ENCODE assay signal across 23 cellular contexts in the genomic region with DNA sequence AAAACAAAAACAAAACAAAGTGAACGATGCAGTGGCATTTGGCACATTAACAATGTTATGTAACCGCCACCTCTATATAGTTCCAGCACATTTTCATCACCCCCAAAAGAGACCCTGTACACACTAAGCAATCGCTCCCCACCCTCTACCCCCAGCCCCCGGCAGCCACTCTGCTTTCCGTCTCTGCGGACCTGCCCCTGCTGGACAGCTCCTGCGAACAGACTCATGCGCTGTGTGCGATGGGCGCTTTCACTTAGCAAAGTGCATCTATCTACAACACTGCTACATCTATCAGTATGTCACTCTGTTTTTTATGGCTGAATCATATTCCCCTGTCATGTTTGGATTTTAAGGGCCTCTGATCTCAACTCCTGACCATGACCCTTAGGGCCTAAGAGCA. TPM values are rescaled to one million over a fixed set of nuclear protein-coding genes. Genes with fewer than 3 reads are reported as not detected.
"Had no signal": no experiment of that assay in that cellular context is flagged by ENCODE, and none has a peak within 500 bp of the region (broad histone marks: within the 10 kb centered on the region; RNA-seq: fewer than 3 reads in every experiment).

No MANE protein-coding gene starts in this region.

- H3K4me3 Mint-ChIP-seq: activated B cell treated with CpG ODN at 0.5 μM for 24 hours; activated CD4-positive, alpha-beta memory T cell treated with anti-CD3 and anti-CD28 coated beads, Interleukin-2, amount 10 ng/mL, durations not matched to agents 7 days and 5 days; activated T-cell treated with anti-CD3 and anti-CD28 coated beads, Interleukin-2, amount 50 U/mL, for 72 hours; T-cell had no signal

- H3K9me3 ChIP-seq: SJCRH30 had no signal

- ATAC-seq: activated naive CD4-positive, alpha-beta T cell treated with anti-CD3 and anti-CD28 coated beads, Interleukin-2, amount 50 U/mL, for 72 hours; activated T-cell treated with anti-CD3 and anti-CD28 coated beads, Interleukin-2, amount 50 U/mL, for 72 hours; T-cell had no signal

- H3K27me3 ChIP-seq: SJCRH30 had no signal

- DNase-seq: activated B cell treated with CpG ODN at 0.5 μM for 24 hours; activated CD4-positive, alpha-beta memory T cell treated with anti-CD3 and anti-CD28 coated beads, Interleukin-2, amount 10 ng/mL, durations not matched to agents 7 days and 5 days; activated CD4-positive, alpha-beta T cell treated with anti-CD3 and anti-CD28 coated beads for 1 hour; activated CD4-positive, alpha-beta T cell treated with anti-CD3 and anti-CD28 coated beads, Interleukin-2, amount 50 U/mL, for 1 hour; activated T-cell treated with anti-CD3 and anti-CD28 coated beads, Interleukin-2, amount 50 U/mL, for 72 hours; anterior cingulate cortex; cerebellar nuclear complex; IMR-90; KG1; NCI-H1048; NCI-H1930; NCI-H2107; NCI-H2171 treated with DMSO at 0.1 percent for 48 hours; NCI-H226; NCI-H526; NCI-H82; Right ventricle myocardium superior; SJCRH30; T-cell; T-helper 2 cell; T1000 had no signal

- H3K27me3 Mint-ChIP-seq: activated B cell treated with CpG ODN at 0.5 μM for 24 hours; activated CD4-positive, alpha-beta memory T cell treated with anti-CD3 and anti-CD28 coated beads, Interleukin-2, amount 10 ng/mL, durations not matched to agents 7 days and 5 days; T-cell had no signal

- H3K4me3 ChIP-seq: SJCRH30 had no signal

- H3K27ac Mint-ChIP-seq: activated B cell treated with CpG ODN at 0.5 μM for 24 hours; activated CD4-positive, alpha-beta memory T cell treated with anti-CD3 and anti-CD28 coated beads, Interleukin-2, amount 10 ng/mL, durations not matched to agents 7 days and 5 days; activated T-cell treated with anti-CD3 and anti-CD28 coated beads, Interleukin-2, amount 50 U/mL, for 72 hours; T-cell had no signal

- H3K9me3 Mint-ChIP-seq: activated B cell treated with CpG ODN at 0.5 μM for 24 hours; activated CD4-positive, alpha-beta memory T cell treated with anti-CD3 and anti-CD28 coated beads, Interleukin-2, amount 10 ng/mL, durations not matched to agents 7 days and 5 days; activated naive CD4-positive, alpha-beta T cell treated with anti-CD3 and anti-CD28 coated beads, Interleukin-2, amount 50 U/mL, for 72 hours; activated T-cell treated with anti-CD3 and anti-CD28 coated beads, Interleukin-2, amount 50 U/mL, for 72 hours; T-cell had no signal

- H3K27ac ChIP-seq: SJCRH30 had no signal

- H3K4me1 ChIP-seq: SJCRH30 had no signal

RNA-seq across cellular contexts. Expression of gene NPAS1, which starts 53.9 kb away (rescaled TPM):
- total RNA-seq: Right ventricle myocardium superior, RPMI7951, SJCRH30 had no signal
